ENCODE assay signal across 8 cellular contexts in the genomic region with DNA sequence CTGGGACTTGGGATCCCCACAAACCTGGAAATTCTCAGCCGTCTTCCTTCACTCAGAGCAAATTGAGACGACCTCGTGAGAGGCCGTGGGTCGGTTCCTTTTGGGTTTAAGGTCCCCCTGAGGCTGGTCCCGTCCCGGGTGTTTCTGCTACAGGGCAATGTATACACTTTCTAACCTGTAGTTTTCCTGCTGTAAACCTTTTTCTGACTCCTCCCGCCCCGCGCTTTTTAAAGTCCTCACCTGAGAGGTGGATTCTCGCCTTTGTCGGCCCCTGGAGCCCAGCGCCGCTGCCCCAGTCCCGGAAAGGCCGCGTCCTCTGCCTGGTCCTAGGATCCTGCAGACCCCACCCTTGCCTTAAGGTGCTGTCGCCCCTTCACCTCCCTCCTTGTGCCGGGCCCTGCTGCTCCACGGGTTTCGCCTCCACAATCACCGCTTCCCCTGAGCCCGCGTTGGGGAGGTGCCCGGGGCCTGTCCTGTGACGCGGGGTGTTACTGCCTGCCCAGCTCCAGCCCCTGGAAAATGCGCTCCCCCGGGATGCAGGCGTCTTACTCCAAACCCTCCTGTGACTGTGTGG. TPM values are rescaled to one million over a fixed set of nuclear protein-coding genes. Genes with fewer than 3 reads are reported as not detected.
DNase-seq lines count a peak whose midpoint lies in the region; TF ChIP-seq lines count a peak whose summit lies in the region.

No MANE protein-coding gene starts in this region.

- peaks cover 20 to 36% (median 31%) of the 10 kb centered on the region in 3 experiments for H3K36me3 Mint-ChIP-seq in H9 (ENCODE audit: insufficient read depth in 1 of 3, low read depth in 3 of 3)

- H3K9me2 ChIP-seq in MM.1S (replicated peaks; ENCODE audit: insufficient read depth, low read length) = no peaks in the 10 kb centered on the region

- H3K9me3 Mint-ChIP-seq in H9 = no peaks in the 10 kb centered on the region

- H3K23me2 ChIP-seq in H9 (ENCODE audit: insufficient read length, low read depth, low read length, poor library complexity, severe bottlenecking) = peaks cover 9% of the 10 kb centered on the region

- no peaks in the 10 kb centered on the region for H3K4me1 ChIP-seq in H9 (ENCODE audit: insufficient read depth, low read length)
- no peaks in the 10 kb centered on the region for H3K4me1 ChIP-seq in MM.1S (ENCODE audit: low read length)
- H3K4me1 ChIP-seq in adrenal gland (replicated peaks in 1 of 2) = peaks cover 0 to 5% of the 10 kb centered on the region in 2 donors
- no peaks in the 10 kb centered on the region for H3K4me1 ChIP-seq in iPS-15b (ENCODE audit: control insufficient read depth, insufficient read depth, low read length)

- H2BK120ac ChIP-seq in H9 (ENCODE audit: low read depth, low read length, poor library complexity, severe bottlenecking) = no peak overlapping the region

- no peak overlapping the region for H3T11ph ChIP-seq in H9 (ENCODE audit: low read length)

- no peak overlapping the region for H3K4ac ChIP-seq in H9 (ENCODE audit: low read depth, low read length)

- peak; percentile 17 for DNase-seq in GM10248 (ENCODE audit: extremely low spot score)
- no peak for DNase-seq in H9
- no peak for DNase-seq in MM.1S
- peak in 4 of 7 donors; percentile 21 to 40 (median 30) for DNase-seq in adrenal gland
- no peak for DNase-seq in NOMO-1 (lab: John Stamatoyannopoulos, UW; ENCODE audit: unreplicated experiment in 2 of 2)
- DNase-seq in SHP77 treated with DMSO at 0.1 percent for 48 hours (lab: John Stamatoyannopoulos, UW) = no peak

- H3K79me1 ChIP-seq in H9 (ENCODE audit: insufficient read depth, low read depth, low read length, poor library complexity, severe bottlenecking) = peaks cover 5% of the 10 kb centered on the region

- no peak overlapping the region for H3K27ac ChIP-seq in H9 (ENCODE audit: insufficient read length, low read depth, low read length)
- H3K27ac ChIP-seq in MM.1S (ENCODE audit: low read length) = peak overlapping the region; percentile 52; the same call in 1 of the 2 replicates
- H3K27ac ChIP-seq in adrenal gland = peak overlapping the region in 4 of 5 donors; percentile 55 to 75 (median 70)
- peak overlapping the region; percentile 19 to 90 (median 82) for H3K27ac ChIP-seq in skin epidermis

- TF ChIP-seq CTCF in GM10248 (IDR thresholded peaks at IDR 0.05; ENCODE audit: control extremely low read depth, extremely low read depth, low read depth, missing control alignments) = no peak
- TF ChIP-seq CTCF in H9 (conservative IDR thresholded peaks at IDR 0.05) = no peak
- TF ChIP-seq CTCF in MM.1S (IDR thresholded peaks at IDR 0.05; ENCODE audit: low read length) = no peak
- no peak for TF ChIP-seq CTCF in adrenal gland (IDR thresholded peaks at IDR 0.05)

- peak overlapping the region; percentile 83 for H3K4me3 ChIP-seq in MM.1S (ENCODE audit: low read length)
- peak overlapping the region in 3 of 4 donors; percentile 23 to 70 (median 50) for H3K4me3 ChIP-seq in adrenal gland
- peak overlapping the region; percentile 97 for H3K4me3 ChIP-seq in iPS-15b (ENCODE audit: low read depth, low read length)
- peak overlapping the region; percentile 52 to 82 (median 69) for H3K4me3 ChIP-seq in skin epidermis

- CTCF ChIA-PET in GM10248 (lab: Yijun Ruan, JAX) = no interaction called here

- H3K9ac ChIP-seq in H9 (ENCODE audit: extremely low read depth, insufficient read length, low read length) (peak overlapping the region; percentile 83), MM.1S (ENCODE audit: low read length) (peak overlapping the region; percentile 76), iPS-15b (ENCODE audit: low read depth, low read length) (peak overlapping the region; percentile 92)

- H4K91ac ChIP-seq in H9 (ENCODE audit: insufficient read length, low read depth, low read length) = no peak overlapping the region

- no peak overlapping the region for H2BK15ac ChIP-seq in H9 (ENCODE audit: low read depth, low read length)

- peak overlapping the region; percentile 78 for H3K14ac ChIP-seq in H9 (ENCODE audit: insufficient read depth, low read length)

- no peak for TF ChIP-seq POLR2A in adrenal gland (IDR thresholded peaks at IDR 0.05)

- H2BK12ac ChIP-seq in H9 (ENCODE audit: insufficient read length, low read depth, low read length) = no peak overlapping the region

- H3K27me3 ChIP-seq in H9 (ENCODE audit: insufficient read depth, low read length) (no peaks in the 10 kb centered on the region), MM.1S (replicated peaks; ENCODE audit: insufficient read depth, low read length) (no peaks in the 10 kb centered on the region), adrenal gland (no peaks in the 10 kb centered on the region), iPS-15b (ENCODE audit: control insufficient read depth, insufficient read depth, low read length) (no peaks in the 10 kb centered on the region)

- intact Hi-C loops in adrenal gland (cut with DNase I) = no loop called here

- WGBS in H9 (ENCODE audit: extremely low coverage, insufficient read length, low lambda C conversion rate) = no CpG with 5 or more reads among the region's 30 CpGs
- WGBS in adrenal gland, 4 donors = 0 to 1% (median 1%) methylated on average over 25 to 30 of the region's 30 CpGs

- H4K8ac ChIP-seq in H9 (replicated peaks; ENCODE audit: insufficient read length, low read depth, low read length) = no peak overlapping the region

- H4K5ac ChIP-seq in H9 (ENCODE audit: insufficient read length, low read depth, low read length) = no peak overlapping the region

- no peak overlapping the region for H3K56ac ChIP-seq in H9 (ENCODE audit: insufficient read length, low read depth, low read length)

- no peaks in the 10 kb centered on the region for H3K27me3 Mint-ChIP-seq in H9 (ENCODE audit: low read depth)

- no peaks in the 10 kb centered on the region for H3F3A ChIP-seq in MM.1S (ENCODE audit: insufficient read depth, low read length)

- POLR2A ChIA-PET in GM10248 (lab: Yijun Ruan, JAX) = no interaction called here

- no peaks in the 10 kb centered on the region; the same call in 1 of the 2 replicates for H3K79me2 ChIP-seq in H9 (ENCODE audit: insufficient read depth, low read length)
- peaks cover 5% of the 10 kb centered on the region; the same call in 1 of the 2 replicates for H3K79me2 ChIP-seq in MM.1S (ENCODE audit: low read length)

- H3K4me1 Mint-ChIP-seq in H9 = peaks cover 24 to 26% of the 10 kb centered on the region in 2 experiments

- H2BK20ac ChIP-seq in H9 (ENCODE audit: low read depth, low read length, poor library complexity, severe bottlenecking) = no peak overlapping the region

- no peak overlapping the region for H2AK5ac ChIP-seq in H9 (ENCODE audit: insufficient read length, low read length)

- H2AFZ ChIP-seq in H9 (ENCODE audit: low read length) (no peak overlapping the region), MM.1S (ENCODE audit: low read length) (peak overlapping the region; percentile 76)

- H4K20me1 ChIP-seq in H9 (ENCODE audit: control insufficient read depth, insufficient read depth, insufficient read length) (no peaks in the 10 kb centered on the region), MM.1S (ENCODE audit: insufficient read depth, low read length) (no peaks in the 10 kb centered on the region)

- H3K4me3 Mint-ChIP-seq in H9 = peak overlapping the region; percentile 92 to 94

- H3K27ac Mint-ChIP-seq in H9 = peak overlapping the region in 2 of 3 experiments; percentile 72 to 94; a peak in 4 of 7 replicates

- H3K36me3 ChIP-seq in MM.1S (replicated peaks; ENCODE audit: insufficient read depth, low read length) (peaks cover 14% of the 10 kb centered on the region; the same call in 1 of the 2 replicates), adrenal gland (replicated peaks in 1 of 2) (no peaks in the 10 kb centered on the region), iPS-15b (ENCODE audit: control insufficient read depth, insufficient read depth, low read length) (peaks cover 13% of the 10 kb centered on the region)

- H3K23ac ChIP-seq in H9 (ENCODE audit: insufficient read length, low read depth, low read length) = no peak overlapping the region

- H3K4me2 ChIP-seq in H9 (ENCODE audit: insufficient read depth, insufficient read length, low read length) (peak overlapping the region; percentile 84), MM.1S (ENCODE audit: low read depth, low read length) (peak overlapping the region; percentile 86; the same call in 1 of the 2 replicates)

- H3K9me3 ChIP-seq in H9 (ENCODE audit: control insufficient read depth, low read depth, low read length) = no peaks in the 10 kb centered on the region
- H3K9me3 ChIP-seq in MM.1S (replicated peaks; ENCODE audit: insufficient read depth, low read length) = no peaks in the 10 kb centered on the region
- H3K9me3 ChIP-seq in adrenal gland (replicated peaks in 1 of 3) = no peaks in the 10 kb centered on the region
- H3K9me3 ChIP-seq in iPS-15b (ENCODE audit: control insufficient read depth, insufficient read depth, low read length) = no peaks in the 10 kb centered on the region

- H2BK5ac ChIP-seq in H9 (ENCODE audit: insufficient read length, low read length) = no peak overlapping the region

- H3K18ac ChIP-seq in H9 (ENCODE audit: insufficient read length, low read depth, low read length) = no peak overlapping the region

RNA-seq across cellular contexts. Expression of gene ZNF761, which starts 0.4 kb away (rescaled TPM):
- total RNA-seq in H9 (2021) (32.7 and 33.8 TPM in 2 replicates), adrenal gland (10 to 100 TPM in 4 of 8 donors, 1 to 10 TPM in 4; 5.8 to 15.2 (median 9.9) TPM)
- polyA plus RNA-seq in adrenal gland = 10 to 100 TPM; 10.9 to 22.0 (median 11.0) TPM

RNA-seq across cellular contexts. Expression of gene ZNF813, which starts 35.4 kb away (rescaled TPM):
- total RNA-seq in H9 (2021) = 17.3 TPM in 2 replicates
- 1 to 10 TPM; 1.6 to 6.4 (median 2.8) TPM for total RNA-seq in adrenal gland
- 1 to 10 TPM in 2 of 3 donors, under 1 TPM in 1; 0.51 to 2.4 (median 1.5) TPM for polyA plus RNA-seq in adrenal gland

RNA-seq across cellular contexts. Expression of gene ZNF765, which starts 37.2 kb away (rescaled TPM):
- total RNA-seq in H9 (2021) (20.4 and 23.1 TPM in 2 replicates), adrenal gland (10 to 100 TPM; 11.4 to 21.9 (median 15.6) TPM)
- polyA plus RNA-seq in adrenal gland = 10 to 100 TPM in 1 of 3 donors, 1 to 10 TPM in 2; 4.3 to 15.1 (median 9.4) TPM

Comparison
In these comparisons a context has a peak if more than half of its experiments do, and no peak if none do; other contexts are left out.
1. DNase-seq: peak in GM10248 (single experiment) and adrenal gland (4 of 7); none in H9 (single experiment), MM.1S (single experiment), NOMO-1 (0 of 2) and SHP77 treated with DMSO at 0.1 percent for 48 hours (single experiment).
2. Peak in every context shown above with its lines, with median percentiles within 50 percentile points of each other: H3K9ac ChIP-seq and H3K4me3 ChIP-seq.